29 cellular contexts compared by ENCODE assay signal in genomic region chr10:66586897-66587679, GRCh38.
DNase-seq lines count a peak whose midpoint lies in the region; ATAC-seq and TF ChIP-seq lines count a peak whose summit lies in the region.
"Had no signal": no experiment of that assay in that cellular context is flagged by ENCODE, and none has a peak within 500 bp of the region (broad histone marks: within the 10 kb centered on the region; RNA-seq: fewer than 3 reads in every experiment).

No MANE protein-coding gene starts in this region.

- CTCF ChIA-PET in CD4-positive, alpha-beta T cell (lab: Charles Lee), result no interaction called here

- H3K4me1 Mint-ChIP-seq in CD4-positive, alpha-beta T cell (ENCODE audit: low read depth), result no peaks in the 10 kb centered on the region
- H3K4me1 Mint-ChIP-seq: CD8-positive, alpha-beta memory T cell; GM23338 had no signal

- no peak for DNase-seq in left ventricle myocardium superior
- DNase-seq in left ventricle myocardium inferior, result no peak
- peak; percentile 94 for DNase-seq in RPMI8226
- peak; percentile 46 for DNase-seq in myocyte (ENCODE audit: low read depth)
- DNase-seq in aorta, result no peak
- DNase-seq in LoVo (ENCODE audit: low spot score), result no peak
- DNase-seq in stimulated activated naive CD4-positive, alpha-beta T cell treated with Interleukin-2 at 50 U/mL for 16 hours (lab: John Stamatoyannopoulos, UW), result no peak
- DNase-seq in CD4-positive, alpha-beta T cell, result no peak
- DNase-seq: AML-193; Calu3; CD8-positive, alpha-beta memory T cell; HFFc6; Kasumi-1; NCI-H1048; NCI-H1436; NCI-H187; NCI-H2081 treated with DMSO at 0.1 percent for 48 hours; NCI-H2171; NCI-H524; NCI-H774; NK-92 treated with Interleukin-12 subunit alpha and Interleukin-12 subunit beta, amount 100 ng/mL, for 24 hours; PC-3; SHP77; T-helper 1 cell had no signal

- H3K36me3 Mint-ChIP-seq in CD4-positive, alpha-beta T cell (ENCODE audit: low read depth), result no peaks in the 10 kb centered on the region

- peaks cover 7% of the 10 kb centered on the region for H3K4me1 ChIP-seq in left ventricle myocardium inferior
- H3K4me1 ChIP-seq in aorta (ENCODE audit: control insufficient read depth in 1 of 2, insufficient read depth in 2 of 2, low read length in 2 of 2), result no peaks in the 10 kb centered on the region
- H3K4me1 ChIP-seq: A549; BLaER1 treated with 17β-estradiol and CSF1 and Interleukin-3, amounts not matched to agents 10 nM and 100 nM; HAP-1 had no signal

- ATAC-seq in left ventricle myocardium superior (peak; percentile 83), aorta (ENCODE audit: low FRiP score) (peak; percentile 7)
- no peak for ATAC-seq in CD4-positive, alpha-beta T cell (ENCODE audit: poor library complexity)
- ATAC-seq: A549, K562 had no signal

- WGBS in aorta, 2 donors, result 66% methylated on average over 4 of the region's 4 CpGs

- H3K27ac Mint-ChIP-seq in CD4-positive, alpha-beta T cell, result no peak overlapping the region
- H3K27ac Mint-ChIP-seq: CD8-positive, alpha-beta memory T cell; GM23338; HFFc6 had no signal

- no peak overlapping the region for H3K4me3 Mint-ChIP-seq in CD4-positive, alpha-beta T cell
- H3K4me3 Mint-ChIP-seq: CD8-positive, alpha-beta memory T cell; GM23338; HFFc6 had no signal

- H3K9me3 Mint-ChIP-seq in CD4-positive, alpha-beta T cell, result peaks cover 2% of the 10 kb centered on the region
- H3K9me3 Mint-ChIP-seq: GM23338 had no signal

- POLR2A ChIA-PET in CD4-positive, alpha-beta T cell (lab: Charles Lee), result no interaction called here

- H3K27ac ChIP-seq in left ventricle myocardium inferior (replicated peaks), result no peak overlapping the region
- H3K27ac ChIP-seq in aorta (ENCODE audit: low read depth in 1 of 2, low read length in 2 of 2), result no peak overlapping the region
- no peak overlapping the region for H3K27ac ChIP-seq in CD4-positive, alpha-beta T cell (ENCODE audit: low read depth, low read length)
- H3K27ac ChIP-seq: A549; BLaER1 treated with 17β-estradiol and CSF1 and Interleukin-3, amounts not matched to agents 10 nM and 100 nM had no signal

- no peaks in the 10 kb centered on the region for H3K27me3 Mint-ChIP-seq in CD4-positive, alpha-beta T cell
- H3K27me3 Mint-ChIP-seq: CD8-positive, alpha-beta memory T cell had no signal

- H3K4me3 ChIP-seq in left ventricle myocardium inferior (no peak overlapping the region), aorta (ENCODE audit: low read length in 2 of 2) (no peak overlapping the region)
- H3K4me3 ChIP-seq: A549; BLaER1 treated with 17β-estradiol and CSF1 and Interleukin-3, amounts not matched to agents 10 nM and 100 nM; GM23338; HAP-1; K562 had no signal

- H3K27me3 ChIP-seq in left ventricle myocardium inferior (ENCODE audit: low read depth) (no peaks in the 10 kb centered on the region), aorta (ENCODE audit: control insufficient read depth in 1 of 2, insufficient read depth in 2 of 2, low read length in 1 of 2) (no peaks in the 10 kb centered on the region)
- H3K27me3 ChIP-seq in CD4-positive, alpha-beta T cell (ENCODE audit: control insufficient read depth, insufficient read depth, low read length), result no peaks in the 10 kb centered on the region
- H3K27me3 ChIP-seq: BLaER1 treated with 17β-estradiol and CSF1 and Interleukin-3, amounts not matched to agents 10 nM and 100 nM had no signal

- TF ChIP-seq CTCF in left ventricle myocardium inferior (IDR thresholded peaks at IDR 0.05; ENCODE audit: borderline replicate concordance), result no peak
- TF ChIP-seq CTCF in CD4-positive, alpha-beta T cell (IDR thresholded peaks at IDR 0.05), result no peak

- H3K9me3 ChIP-seq in left ventricle myocardium inferior (replicated peaks) (no peaks in the 10 kb centered on the region), aorta (ENCODE audit: control insufficient read depth, low read length) (peaks cover 3% of the 10 kb centered on the region)
- no peaks in the 10 kb centered on the region for H3K9me3 ChIP-seq in CD4-positive, alpha-beta T cell (ENCODE audit: control insufficient read depth, low read length)
- H3K9me3 ChIP-seq: A549; BLaER1 treated with 17β-estradiol and CSF1 and Interleukin-3, amounts not matched to agents 10 nM and 100 nM; HAP-1 had no signal

- H3K36me3 ChIP-seq in left ventricle myocardium inferior (no peaks in the 10 kb centered on the region), aorta (ENCODE audit: control insufficient read depth in 1 of 2, insufficient read depth in 2 of 2, low read length in 1 of 2) (no peaks in the 10 kb centered on the region)
- H3K36me3 ChIP-seq: BLaER1 treated with 17β-estradiol and CSF1 and Interleukin-3, amounts not matched to agents 10 nM and 100 nM; HAP-1 had no signal

- intact Hi-C loops in left ventricle myocardium superior (cut with micrococcal nuclease) (no loop called here), left ventricle myocardium inferior (cut with micrococcal nuclease) (no loop called here), aorta (cut with DNase I) (no loop called here)
- intact Hi-C loops in CD4-positive, alpha-beta T cell (cut with DNase I, micrococcal nuclease), result no loop called here

Comparison
In these comparisons a context has a peak if more than half of its experiments do, and no peak if none do; other contexts are left out.
1. DNase-seq: peak in RPMI8226 (single experiment) and myocyte (single experiment); none in left ventricle myocardium superior (single experiment), left ventricle myocardium inferior (single experiment), aorta (0 of 2), LoVo (single experiment), stimulated activated naive CD4-positive, alpha-beta T cell treated with Interleukin-2 at 50 U/mL for 16 hours (single experiment) and CD4-positive, alpha-beta T cell (0 of 10).